14 cellular contexts compared by ENCODE assay signal in the genomic region with DNA sequence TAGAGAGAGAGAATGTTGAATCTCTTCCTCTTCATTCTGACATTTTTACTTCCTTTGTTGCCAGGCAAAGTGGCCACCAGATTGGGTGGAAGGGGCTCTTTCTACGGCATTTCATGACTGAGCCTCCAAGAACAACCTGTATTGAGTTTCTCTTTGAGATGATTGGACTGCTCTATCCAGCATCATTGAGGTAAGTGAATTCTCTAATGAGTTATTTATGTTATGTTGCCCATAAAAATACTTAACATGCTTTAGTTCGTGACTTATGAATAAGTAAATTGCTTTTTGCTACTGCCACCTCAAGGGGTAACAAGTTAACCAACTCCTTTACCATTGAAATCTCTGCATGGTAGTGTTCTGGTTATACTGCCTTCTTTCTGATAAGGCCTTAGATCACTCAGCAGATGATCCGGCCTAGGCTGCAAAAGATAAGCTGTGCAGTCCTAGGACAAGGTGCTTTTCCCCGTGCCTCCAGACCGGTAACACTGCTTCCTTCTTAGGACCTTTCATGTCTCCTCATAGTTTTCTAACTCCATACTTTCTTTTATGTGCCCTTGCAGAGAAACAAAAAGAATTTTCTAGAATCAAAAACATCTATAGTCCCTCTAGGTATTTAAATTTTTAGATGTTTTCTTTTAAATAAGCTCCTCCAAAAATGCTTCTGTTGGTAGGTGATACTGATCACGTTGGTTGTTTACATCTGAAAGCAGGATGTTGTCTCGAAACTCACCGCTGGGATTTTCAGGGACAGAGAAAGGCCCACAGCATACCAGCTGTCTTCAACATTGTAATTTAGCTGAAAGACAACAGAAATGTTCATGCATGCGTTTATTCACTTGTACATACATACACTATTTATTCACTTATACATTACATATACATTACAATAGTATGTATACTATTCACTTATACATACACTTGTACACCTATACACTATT.
"Had no signal": no experiment of that assay in that cellular context is flagged by ENCODE, and none has a peak within 500 bp of the region (broad histone marks: within the 10 kb centered on the region; RNA-seq: fewer than 3 reads in every experiment).

No MANE protein-coding gene starts in this region.

- H3K4me3 ChIP-seq: adrenal gland, lower lobe of right lung had no signal

- H3K36me3 ChIP-seq: adrenal gland, lower lobe of right lung had no signal

- ATAC-seq: esophagus mucosa; left cardiac atrium; lower lobe of right lung; naive thymus-derived CD8-positive, alpha-beta T cell; right cardiac atrium had no signal

- H3K27ac Mint-ChIP-seq: activated naive CD4-positive, alpha-beta T cell treated with anti-CD3 and anti-CD28 coated beads for 36 hours; type B pancreatic cell had no signal

- H3K4me1 ChIP-seq: adrenal gland, lower lobe of right lung had no signal

- H3K9me3 Mint-ChIP-seq: activated naive CD4-positive, alpha-beta T cell treated with anti-CD3 and anti-CD28 coated beads for 36 hours had no signal

- H3K36me3 Mint-ChIP-seq: type B pancreatic cell had no signal

- H3K4me3 Mint-ChIP-seq: activated naive CD4-positive, alpha-beta T cell treated with anti-CD3 and anti-CD28 coated beads for 36 hours; naive thymus-derived CD8-positive, alpha-beta T cell; type B pancreatic cell had no signal

- DNase-seq: activated naive CD4-positive, alpha-beta T cell treated with anti-CD3 and anti-CD28 coated beads for 36 hours; adrenal gland; caudate nucleus; foreskin fibroblast; glutamatergic neuron; left cardiac atrium; lower lobe of right lung; naive thymus-derived CD8-positive, alpha-beta T cell; posterior cingulate gyrus; right cardiac atrium; stimulated activated naive CD4-positive, alpha-beta T cell had no signal

- H3K27me3 Mint-ChIP-seq: type B pancreatic cell had no signal

- H3K4me1 Mint-ChIP-seq: naive thymus-derived CD8-positive, alpha-beta T cell had no signal

- H3K27ac ChIP-seq: adrenal gland, lower lobe of right lung, VCaP had no signal

- H3K27me3 ChIP-seq: adrenal gland had no signal

- H3K9me3 ChIP-seq: adrenal gland, lower lobe of right lung had no signal
